ENCODE assay signal across 26 cellular contexts in genomic region chr11:119078675-119079420, GRCh38.
"Had no signal": no experiment of that assay in that cellular context is flagged by ENCODE, and none has a peak within 500 bp of the region (broad histone marks: within the 10 kb centered on the region; RNA-seq: fewer than 3 reads in every experiment).

No MANE protein-coding gene starts in this region.

- H3K36me3 Mint-ChIP-seq: activated naive CD8-positive, alpha-beta T cell had no signal

- H3K27ac Mint-ChIP-seq: activated CD4-positive, alpha-beta T cell treated with anti-CD3 and anti-CD28 coated beads, Interleukin-2, amount 10 ng/mL, durations not matched to agents 24 days and 14 days; activated CD8-positive, alpha-beta T cell treated with anti-CD3 and anti-CD28 coated beads for 36 hours; activated naive CD8-positive, alpha-beta T cell; activated T-helper 1 cell treated with anti-CD3 and anti-CD28 coated beads, Interleukin-12 subunit alpha, Interleukin-12 subunit beta, Interleukin-2, Interleukin-4 antibody, amounts not matched to agents 30 ng/mL and 10 ng/mL and 1 ng/mL, durations not matched to agents 14 hours and 24 hours and 36 hours had no signal

- H3K4me1 Mint-ChIP-seq: activated CD4-positive, alpha-beta T cell treated with anti-CD3 and anti-CD28 coated beads, Interleukin-2, amount 10 ng/mL, durations not matched to agents 24 days and 14 days; activated naive CD4-positive, alpha-beta T cell treated with anti-CD3 and anti-CD28 coated beads, Interleukin-2, amount 10 ng/mL, durations not matched to agents 7 days and 5 days had no signal

- H3K4me3 Mint-ChIP-seq: activated CD4-positive, alpha-beta T cell treated with anti-CD3 and anti-CD28 coated beads, Interleukin-2, amount 10 ng/mL, durations not matched to agents 24 days and 14 days; activated CD8-positive, alpha-beta T cell treated with anti-CD3 and anti-CD28 coated beads for 36 hours; activated naive CD4-positive, alpha-beta T cell treated with anti-CD3 and anti-CD28 coated beads, Interleukin-2, amount 10 ng/mL, durations not matched to agents 7 days and 5 days; activated naive CD8-positive, alpha-beta T cell; activated T-cell treated with anti-CD3 and anti-CD28 coated beads, Interleukin-2, amount 50 U/mL, for 4 hours; activated T-helper 1 cell treated with anti-CD3 and anti-CD28 coated beads, Interleukin-12 subunit alpha, Interleukin-12 subunit beta, Interleukin-2, Interleukin-4 antibody, amounts not matched to agents 30 ng/mL and 10 ng/mL and 1 ng/mL, durations not matched to agents 14 hours and 24 hours and 36 hours had no signal

- DNase-seq: activated CD4-positive, alpha-beta T cell treated with anti-CD3 and anti-CD28 coated beads for 1 hour; activated CD4-positive, alpha-beta T cell treated with anti-CD3 and anti-CD28 coated beads, Interleukin-2, amount 10 ng/mL, durations not matched to agents 24 days and 14 days; activated CD4-positive, alpha-beta T cell treated with anti-CD3 and anti-CD28 coated beads, Interleukin-2, amount 50 U/mL, for 4 hours; activated CD4-positive, CD25-positive, alpha-beta regulatory T cell; activated CD8-positive, alpha-beta T cell treated with anti-CD3 and anti-CD28 coated beads for 36 hours; activated gamma-delta T cell treated with Interleukin-2 at 50 U/mL for 16 hours; activated naive CD4-positive, alpha-beta T cell treated with anti-CD3 and anti-CD28 coated beads, Interleukin-2, amount 10 ng/mL, durations not matched to agents 7 days and 5 days; activated T-cell treated with anti-CD3 and anti-CD28 coated beads, Interleukin-2, amount 50 U/mL, for 4 hours; amniotic stem cell; caudate nucleus; MM.1S; MV-4-11; NCI-H1092; NCI-H1436 treated with DMSO at 0.1 percent for 48 hours; NCI-H1694 treated with DMSO at 0.1 percent for 48 hours; NCI-H2029; NCI-H510A; NCI-H526; NCI-H748 treated with DMSO at 0.1 percent for 48 hours; OCI-M1; SHP77; SJCRH30; T1000; WERI-Rb-1 had no signal

- ATAC-seq: activated CD8-positive, alpha-beta T cell treated with anti-CD3 and anti-CD28 coated beads for 36 hours; activated T-cell treated with anti-CD3 and anti-CD28 coated beads, Interleukin-2, amount 50 U/mL, for 4 hours had no signal

- H3K9me3 Mint-ChIP-seq: activated CD4-positive, alpha-beta T cell treated with anti-CD3 and anti-CD28 coated beads, Interleukin-2, amount 10 ng/mL, durations not matched to agents 24 days and 14 days; activated CD8-positive, alpha-beta T cell treated with anti-CD3 and anti-CD28 coated beads for 36 hours; activated naive CD4-positive, alpha-beta T cell treated with anti-CD3 and anti-CD28 coated beads, Interleukin-2, amount 10 ng/mL, durations not matched to agents 7 days and 5 days; activated T-cell treated with anti-CD3 and anti-CD28 coated beads, Interleukin-2, amount 50 U/mL, for 4 hours; activated T-helper 1 cell treated with anti-CD3 and anti-CD28 coated beads, Interleukin-12 subunit alpha, Interleukin-12 subunit beta, Interleukin-2, Interleukin-4 antibody, amounts not matched to agents 30 ng/mL and 10 ng/mL and 1 ng/mL, durations not matched to agents 14 hours and 24 hours and 36 hours had no signal

- H3K27me3 Mint-ChIP-seq: activated CD4-positive, alpha-beta T cell treated with anti-CD3 and anti-CD28 coated beads, Interleukin-2, amount 10 ng/mL, durations not matched to agents 24 days and 14 days; activated CD8-positive, alpha-beta T cell treated with anti-CD3 and anti-CD28 coated beads for 36 hours; activated naive CD4-positive, alpha-beta T cell treated with anti-CD3 and anti-CD28 coated beads, Interleukin-2, amount 10 ng/mL, durations not matched to agents 7 days and 5 days; activated naive CD8-positive, alpha-beta T cell had no signal
